ENCODE assay signal across 17 cellular contexts in genomic region chr3:133860519-133860918, GRCh38. TPM values are rescaled to one million over a fixed set of nuclear protein-coding genes. Genes with fewer than 3 reads are reported as not detected.
DNase-seq lines count a peak whose midpoint lies in the region; ATAC-seq and TF ChIP-seq lines count a peak whose summit lies in the region.
"Had no signal": no experiment of that assay in that cellular context is flagged by ENCODE, and none has a peak within 500 bp of the region (broad histone marks: within the 10 kb centered on the region; RNA-seq: fewer than 3 reads in every experiment).

No MANE protein-coding gene starts in this region.

- DNase-seq in H7 (peak; percentile 41), WTC11 (ENCODE audit: low spot score) (no peak), osteoblast (ENCODE audit: insufficient read length, low spot score, missing footprints) (peak; percentile 39), SW480 (ENCODE audit: low spot score) (no peak), upper lobe of left lung (no peak)
- no peak for DNase-seq in stimulated activated naive B cell treated with anti-CD40 and anti-IgM and Interleukin-4, amounts not matched to agents 10 μg/mL and 1 μg/mL and 100 μg/mL, for 72 hours
- DNase-seq: ACHN; BE2C; C1 segment of cervical spinal cord; Caco-2; CD4-positive, CD25-positive, alpha-beta regulatory T cell; CD8-positive, alpha-beta memory T cell; GDM1; GOT3 had no signal

- H3K36me3 Mint-ChIP-seq in WTC11 = no peaks in the 10 kb centered on the region
- H3K36me3 Mint-ChIP-seq in stimulated activated naive B cell treated with anti-CD40 and anti-IgM and Interleukin-4, amounts not matched to agents 10 μg/mL and 1 μg/mL and 100 μg/mL, for 72 hours = no peaks in the 10 kb centered on the region
- H3K36me3 Mint-ChIP-seq: CD4-positive, CD25-positive, alpha-beta regulatory T cell; CD8-positive, alpha-beta memory T cell; IgD-negative memory B cell had no signal

- CTCF ChIA-PET in WTC11 (lab: Charles Lee) = interaction anchor here (0.6 kb wide), 1 partner anchor 62 kb away, joined by 8 read pairs; no protein-coding TSS in a partner anchor

- no peak overlapping the region for H2AFZ ChIP-seq in osteoblast (ENCODE audit: low read length)

- H4K20me1 ChIP-seq in osteoblast (ENCODE audit: insufficient read depth, low read length) = no peaks in the 10 kb centered on the region

- WGBS in upper lobe of left lung, 2 donors = 92 to 98% methylated on average over 3 to 5 of the region's 5 CpGs

- no peak for TF ChIP-seq CTCF in WTC11 (IDR thresholded peaks at IDR 0.05)
- no peak for TF ChIP-seq CTCF in osteoblast (IDR thresholded peaks at IDR 0.05; ENCODE audit: extremely low read depth, low read depth, low read length)
- TF ChIP-seq CTCF in upper lobe of left lung (IDR thresholded peaks at IDR 0.05) = no peak

- no peaks in the 10 kb centered on the region for H3K36me3 ChIP-seq in H7 (replicated peaks; ENCODE audit: control insufficient read depth, insufficient read depth, low read length)
- H3K36me3 ChIP-seq in osteoblast (ENCODE audit: insufficient read depth, low read length) = no peaks in the 10 kb centered on the region
- no peaks in the 10 kb centered on the region for H3K36me3 ChIP-seq in upper lobe of left lung
- H3K36me3 ChIP-seq: BE2C, HAP-1 had no signal

- H3K79me2 ChIP-seq in osteoblast (ENCODE audit: insufficient read depth, low read length) = no peaks in the 10 kb centered on the region

- H3K4me2 ChIP-seq in osteoblast (ENCODE audit: insufficient read depth, low read length) = no peak overlapping the region

- no peaks in the 10 kb centered on the region for H3K9me3 Mint-ChIP-seq in WTC11
- H3K9me3 Mint-ChIP-seq in stimulated activated naive B cell treated with anti-CD40 and anti-IgM and Interleukin-4, amounts not matched to agents 10 μg/mL and 1 μg/mL and 100 μg/mL, for 72 hours = no peaks in the 10 kb centered on the region
- H3K9me3 Mint-ChIP-seq: CD8-positive, alpha-beta memory T cell; IgD-negative memory B cell had no signal

- H3K27me3 ChIP-seq in H7 (ENCODE audit: control insufficient read depth, insufficient read depth, low read length) (no peaks in the 10 kb centered on the region), osteoblast (ENCODE audit: insufficient read depth, low read length) (no peaks in the 10 kb centered on the region), upper lobe of left lung (no peaks in the 10 kb centered on the region)
- H3K27me3 ChIP-seq: BE2C had no signal

- H3K4me3 ChIP-seq in H7 (ENCODE audit: insufficient read depth, low read depth, low read length) = no peak overlapping the region
- H3K4me3 ChIP-seq in osteoblast (ENCODE audit: insufficient read depth, low read length) = no peak overlapping the region
- no peak overlapping the region for H3K4me3 ChIP-seq in upper lobe of left lung
- H3K4me3 ChIP-seq: HAP-1 had no signal

- POLR2A ChIA-PET in WTC11 (lab: Charles Lee) = no interaction called here

- H3K27ac Mint-ChIP-seq in WTC11 = no peak overlapping the region
- H3K27ac Mint-ChIP-seq in stimulated activated naive B cell treated with anti-CD40 and anti-IgM and Interleukin-4, amounts not matched to agents 10 μg/mL and 1 μg/mL and 100 μg/mL, for 72 hours = no peak overlapping the region
- H3K27ac Mint-ChIP-seq: CD4-positive, CD25-positive, alpha-beta regulatory T cell; IgD-negative memory B cell had no signal

- no peaks in the 10 kb centered on the region for H3K27me3 Mint-ChIP-seq in WTC11 (ENCODE audit: low read depth)
- peaks cover 0 to 5% of the 10 kb centered on the region in 2 donors for H3K27me3 Mint-ChIP-seq in stimulated activated naive B cell treated with anti-CD40 and anti-IgM and Interleukin-4, amounts not matched to agents 10 μg/mL and 1 μg/mL and 100 μg/mL, for 72 hours
- H3K27me3 Mint-ChIP-seq: IgD-negative memory B cell had no signal

- H3K4me3 Mint-ChIP-seq in WTC11 = no peak overlapping the region
- H3K4me3 Mint-ChIP-seq in stimulated activated naive B cell treated with anti-CD40 and anti-IgM and Interleukin-4, amounts not matched to agents 10 μg/mL and 1 μg/mL and 100 μg/mL, for 72 hours = no peak overlapping the region
- H3K4me3 Mint-ChIP-seq: CD4-positive, CD25-positive, alpha-beta regulatory T cell; CD8-positive, alpha-beta memory T cell; IgD-negative memory B cell had no signal

- TF ChIP-seq POLR2A in upper lobe of left lung (IDR thresholded peaks at IDR 0.05) = no peak

- no peak overlapping the region for H3K27ac ChIP-seq in osteoblast (ENCODE audit: low read depth, low read length)
- no peak overlapping the region for H3K27ac ChIP-seq in upper lobe of left lung

- TF ChIP-seq EP300 in upper lobe of left lung (IDR thresholded peaks at IDR 0.05) = no peak

- H3K9me3 ChIP-seq in osteoblast (ENCODE audit: low read depth, low read length) (no peaks in the 10 kb centered on the region), upper lobe of left lung (no peaks in the 10 kb centered on the region)
- H3K9me3 ChIP-seq: BE2C, Caco-2, HAP-1 had no signal

- H3K4me1 Mint-ChIP-seq in WTC11 = peaks cover 9% of the 10 kb centered on the region
- H3K4me1 Mint-ChIP-seq in stimulated activated naive B cell treated with anti-CD40 and anti-IgM and Interleukin-4, amounts not matched to agents 10 μg/mL and 1 μg/mL and 100 μg/mL, for 72 hours = peaks cover 2 to 17% of the 10 kb centered on the region in 2 donors
- H3K4me1 Mint-ChIP-seq: CD4-positive, CD25-positive, alpha-beta regulatory T cell; CD8-positive, alpha-beta memory T cell had no signal

- peak; percentile 33; the same call in 1 of the 2 replicates for ATAC-seq in WTC11
- no peak for ATAC-seq in upper lobe of left lung (ENCODE audit: low FRiP score in 2 of 2)
- ATAC-seq in stimulated activated naive B cell treated with anti-CD40 and anti-IgM and Interleukin-4, amounts not matched to agents 10 μg/mL and 1 μg/mL and 100 μg/mL, for 72 hours (replicated peaks) = no peak
- ATAC-seq: HepG2 had no signal

- H3K4me1 ChIP-seq in osteoblast (ENCODE audit: insufficient read depth, low read length) (peaks cover 11% of the 10 kb centered on the region), upper lobe of left lung (no peaks in the 10 kb centered on the region)
- H3K4me1 ChIP-seq: BE2C, Caco-2, HAP-1 had no signal

TF ChIP-seq in WTC11, 78 proteins besides CTCF, POLR2A, EP300 and RAD21:
- no peak for TF ChIP-seq JAZF1 (CRISPR knock-in tag; IDR thresholded peaks at IDR 0.05)
- no peak for TF ChIP-seq GRHL2 (CRISPR knock-in tag; IDR thresholded peaks at IDR 0.05; ENCODE audit: insufficient replicate concordance, severe bottlenecking)
- no peak for TF ChIP-seq IRF1 (CRISPR knock-in tag; IDR thresholded peaks at IDR 0.05)
- TF ChIP-seq KAT7 (CRISPR knock-in tag; IDR thresholded peaks at IDR 0.05; ENCODE audit: borderline replicate concordance) = no peak
- no peak for TF ChIP-seq ELF4 (CRISPR knock-in tag; IDR thresholded peaks at IDR 0.05; ENCODE audit: low read depth)

RNA-seq across cellular contexts. Expression of gene RAB6B, which starts 35.2 kb away (rescaled TPM):
- total RNA-seq in H7 (2014; rRNA removed; shearing (Covaris generic)) = 1.2 and 2.4 TPM in 2 replicates
- total RNA-seq in WTC11 (2021) = 14.9 to 21.0 TPM (median 18.0 TPM) in 3 replicates
- total RNA-seq in osteoblast = 0.59 and 0.72 TPM in 2 replicates
- 1 to 10 TPM in 5 of 6 donors, under 1 TPM in 1; 1.00 to 6.3 (median 2.8) TPM for total RNA-seq in upper lobe of left lung
- total RNA-seq: HepG2 had no signal

RNA-seq across cellular contexts. Expression of gene SRPRB, which starts 54.9 kb away (rescaled TPM):
- 26.5 and 27.7 TPM in 2 replicates for total RNA-seq in H7 (2014; rRNA removed; shearing (Covaris generic))
- total RNA-seq in WTC11 (2021) (40.9 to 42.2 TPM (median 41.2 TPM) in 3 replicates), osteoblast (76.0 and 80.3 TPM in 2 replicates), upper lobe of left lung (10 to 100 TPM in 5 of 6 donors, 1 to 10 TPM in 1; 7.3 to 73.8 (median 34.2) TPM)

Comparison
In these comparisons a context has a peak if more than half of its experiments do, and no peak if none do; other contexts are left out.
1. DNase-seq: peak in H7 (single experiment) and osteoblast (single experiment); none in WTC11 (single experiment), SW480 (single experiment), upper lobe of left lung (0 of 2) and stimulated activated naive B cell treated with anti-CD40 and anti-IgM and Interleukin-4, amounts not matched to agents 10 μg/mL and 1 μg/mL and 100 μg/mL, for 72 hours (single experiment).